ENCODE assay signal across 3 cellular contexts in genomic region chr3:183528758-183529157, GRCh38. TPM values are rescaled to one million over a fixed set of nuclear protein-coding genes. Genes with fewer than 3 reads are reported as not detected.
"Had no signal": no experiment of that assay in that cellular context is flagged by ENCODE, and none has a peak within 500 bp of the region (broad histone marks: within the 10 kb centered on the region; RNA-seq: fewer than 3 reads in every experiment).

No MANE protein-coding gene starts in this region.

RNA-seq across cellular contexts. Expression of gene KLHL6, which starts 26.7 kb away (rescaled TPM):
- total RNA-seq: kidney epithelial cell, osteocyte had no signal
- polyA plus RNA-seq: smooth muscle cell had no signal
